15 cellular contexts compared by ENCODE assay signal in genomic region chr16:14120335-14120734, GRCh38. TPM values are rescaled to one million over a fixed set of nuclear protein-coding genes. Genes with fewer than 3 reads are reported as not detected.
DNase-seq lines count a peak whose midpoint lies in the region; ATAC-seq and TF ChIP-seq lines count a peak whose summit lies in the region.
"Had no signal": no experiment of that assay in that cellular context is flagged by ENCODE, and none has a peak within 500 bp of the region (broad histone marks: within the 10 kb centered on the region; RNA-seq: fewer than 3 reads in every experiment).

No MANE protein-coding gene starts in this region.

- peak overlapping the region; percentile 6 for H3K27ac Mint-ChIP-seq in MCF 10A (ENCODE audit: low read depth, unreplicated experiment)
- H3K27ac Mint-ChIP-seq in glutamatergic neuron (ENCODE audit: unreplicated experiment): peak overlapping the region; percentile 19
- peak overlapping the region; percentile 48 for H3K27ac Mint-ChIP-seq in neural crest cell (ENCODE audit: unreplicated experiment)
- H3K27ac Mint-ChIP-seq: CD4-positive, alpha-beta T cell had no signal

- BruUV-seq in MCF 10A (replicated peaks; lab: Mats Ljungman, UMichigan) (no TSS peak), mammary epithelial cell (replicated peaks; lab: Mats Ljungman, UMichigan) (no TSS peak)

- H3K4me3 ChIP-seq in mammary epithelial cell (replicated peaks in 1 of 3; ENCODE audit: insufficient read depth in 1 of 3, low read depth in 2 of 3, low read length in 3 of 3): no peak overlapping the region
- no peak overlapping the region for H3K4me3 ChIP-seq in lower lobe of right lung
- H3K4me3 ChIP-seq: BLaER1 treated with 17β-estradiol and CSF1 and Interleukin-3, amounts not matched to agents 10 nM and 100 nM had no signal

- no peak overlapping the region for H2AFZ ChIP-seq in mammary epithelial cell (ENCODE audit: low read depth, low read length)

- intact Hi-C loops in MCF 10A (cut with micrococcal nuclease): no loop called here
- intact Hi-C loops in mammary epithelial cell (cut with micrococcal nuclease): no loop called here
- intact Hi-C loops in lower lobe of right lung (cut with DNase I): no loop called here

- CTCF ChIA-PET in MCF 10A (lab: Yijun Ruan, JAX) (no interaction called here), mammary epithelial cell (lab: Charles Lee; ENCODE audit: low non-redundant PET) (no interaction called here)

- H3K4me3 Mint-ChIP-seq in MCF 10A (ENCODE audit: unreplicated experiment) (no peak overlapping the region), glutamatergic neuron (ENCODE audit: unreplicated experiment) (no peak overlapping the region), neural crest cell (no peak overlapping the region)
- H3K4me3 Mint-ChIP-seq: CD4-positive, alpha-beta T cell; H9 had no signal

- H3K9me3 ChIP-seq in mammary epithelial cell (replicated peaks; ENCODE audit: insufficient read depth, low read length) (no peaks in the 10 kb centered on the region), lower lobe of right lung (no peaks in the 10 kb centered on the region)

- no peaks in the 10 kb centered on the region for H3K4me1 Mint-ChIP-seq in MCF 10A (ENCODE audit: insufficient read depth, unreplicated experiment)
- H3K4me1 Mint-ChIP-seq in glutamatergic neuron (ENCODE audit: low read depth, unreplicated experiment): peaks cover 2% of the 10 kb centered on the region
- H3K4me1 Mint-ChIP-seq in neural crest cell: peaks cover 34% of the 10 kb centered on the region

- in situ Hi-C loops in mammary epithelial cell (cut with MboI; ENCODE audit: low sequenced_read_pairs in 2 of 2): no loop called here

- no peak for ATAC-seq in lower lobe of right lung

- H3K9me3 Mint-ChIP-seq in MCF 10A (ENCODE audit: unreplicated experiment) (no peaks in the 10 kb centered on the region), glutamatergic neuron (ENCODE audit: unreplicated experiment) (peaks cover 4% of the 10 kb centered on the region), neural crest cell (peaks cover 4% of the 10 kb centered on the region)
- H3K9me3 Mint-ChIP-seq: CD4-positive, alpha-beta T cell; H9 had no signal

- H3K36me3 ChIP-seq in mammary epithelial cell (ENCODE audit: insufficient read depth, low read length): no peaks in the 10 kb centered on the region
- no peaks in the 10 kb centered on the region for H3K36me3 ChIP-seq in lower lobe of right lung

- H3K27me3 ChIP-seq in mammary epithelial cell (ENCODE audit: insufficient read depth, low read length) (no peaks in the 10 kb centered on the region), lower lobe of right lung (ENCODE audit: low read depth) (no peaks in the 10 kb centered on the region)
- H3K27me3 ChIP-seq: BLaER1 treated with 17β-estradiol and CSF1 and Interleukin-3, amounts not matched to agents 10 nM and 100 nM had no signal

- POLR2A ChIA-PET in MCF 10A (lab: Yijun Ruan, JAX): no interaction called here

- no peak overlapping the region for H3K9ac ChIP-seq in mammary epithelial cell (ENCODE audit: insufficient read depth, low read length)

- DNase-seq in MCF 10A (ENCODE audit: unreplicated experiment): no peak
- no peak for DNase-seq in mammary epithelial cell
- no peak for DNase-seq in glutamatergic neuron
- no peak for DNase-seq in neural crest cell (ENCODE audit: low read depth, low spot score)
- no peak for DNase-seq in dedifferentiated amniotic fluid mesenchymal stem cell (ENCODE audit: extremely low spot score)
- DNase-seq in CD1c-positive myeloid dendritic cell (ENCODE audit: extremely low spot score): no peak
- no peak for DNase-seq in lower lobe of right lung
- DNase-seq: ACHN; CD4-positive, alpha-beta T cell; DMS153; DMS79 treated with DMSO at 0.1 percent for 48 hours; GDM1; GOT3; H9 had no signal

- no peaks in the 10 kb centered on the region for H4K20me1 ChIP-seq in mammary epithelial cell (ENCODE audit: insufficient read depth, low read length)

- no peak for TF ChIP-seq CTCF in MCF 10A (IDR thresholded peaks at IDR 0.05; ENCODE audit: unreplicated experiment)
- TF ChIP-seq CTCF in mammary epithelial cell (conservative IDR thresholded peaks at IDR 0.05 in 1 of 2, IDR thresholded peaks at IDR 0.05 in 1 of 2; ENCODE audit: extremely low read depth in 1 of 2, insufficient read depth in 1 of 2, low read depth in 1 of 2, low read length in 2 of 2): no peak
- TF ChIP-seq CTCF in glutamatergic neuron (IDR thresholded peaks at IDR 0.05; ENCODE audit: partially characterized antibody, unreplicated experiment): no peak
- TF ChIP-seq CTCF in neural crest cell (conservative IDR thresholded peaks at IDR 0.05): no peak
- no peak for TF ChIP-seq CTCF in lower lobe of right lung (IDR thresholded peaks at IDR 0.05)

- H3K27ac ChIP-seq in mammary epithelial cell (ENCODE audit: insufficient read depth, low read depth, low read length): no peak overlapping the region
- H3K27ac ChIP-seq in lower lobe of right lung: no peak overlapping the region

- H3K79me2 ChIP-seq in mammary epithelial cell (ENCODE audit: insufficient read depth, low read length): peaks cover 52% of the 10 kb centered on the region

- H3K36me3 Mint-ChIP-seq in MCF 10A (ENCODE audit: insufficient read depth, unreplicated experiment) (peaks cover 7% of the 10 kb centered on the region), glutamatergic neuron (ENCODE audit: unreplicated experiment) (no peaks in the 10 kb centered on the region), neural crest cell (ENCODE audit: low read depth) (peaks cover 6% of the 10 kb centered on the region)

- H3K27me3 Mint-ChIP-seq in MCF 10A (ENCODE audit: insufficient read depth, unreplicated experiment) (no peaks in the 10 kb centered on the region), glutamatergic neuron (ENCODE audit: unreplicated experiment) (peaks cover 2% of the 10 kb centered on the region), neural crest cell (ENCODE audit: low read depth) (no peaks in the 10 kb centered on the region)
- H3K27me3 Mint-ChIP-seq: CD4-positive, alpha-beta T cell had no signal

- dilution Hi-C loops in mammary epithelial cell (cut with HindIII; ENCODE audit: low sequenced_read_pairs): no loop called here

- no peak overlapping the region for H3K4me2 ChIP-seq in mammary epithelial cell (ENCODE audit: insufficient read depth, low read depth, low read length)

- H3K4me1 ChIP-seq in mammary epithelial cell (ENCODE audit: insufficient read depth, low read length) (no peaks in the 10 kb centered on the region), lower lobe of right lung (peaks cover 9% of the 10 kb centered on the region)

- WGBS in mammary epithelial cell (ENCODE audit: low coverage, missing lambda C conversion rate): 93% methylated on average over 4 of the region's 4 CpGs

RNA-seq across cellular contexts. Expression of gene MRTFB, which starts 49.2 kb away (rescaled TPM):
- total RNA-seq in MCF 10A (2022) (30.0 and 33.3 TPM in 2 replicates), mammary epithelial cell (10 to 100 TPM; 22.8 to 33.8 TPM), glutamatergic neuron (ENCODE audit: unreplicated experiment) (29.6 TPM), neural crest cell (54.8 and 58.3 TPM in 2 replicates), lower lobe of right lung (50.8 TPM)
- polyA plus RNA-seq in mammary epithelial cell: 9.2 TPM
- polyA minus RNA-seq in mammary epithelial cell: 62.2 TPM
